20 cellular contexts compared by ENCODE assay signal in the genomic region with DNA sequence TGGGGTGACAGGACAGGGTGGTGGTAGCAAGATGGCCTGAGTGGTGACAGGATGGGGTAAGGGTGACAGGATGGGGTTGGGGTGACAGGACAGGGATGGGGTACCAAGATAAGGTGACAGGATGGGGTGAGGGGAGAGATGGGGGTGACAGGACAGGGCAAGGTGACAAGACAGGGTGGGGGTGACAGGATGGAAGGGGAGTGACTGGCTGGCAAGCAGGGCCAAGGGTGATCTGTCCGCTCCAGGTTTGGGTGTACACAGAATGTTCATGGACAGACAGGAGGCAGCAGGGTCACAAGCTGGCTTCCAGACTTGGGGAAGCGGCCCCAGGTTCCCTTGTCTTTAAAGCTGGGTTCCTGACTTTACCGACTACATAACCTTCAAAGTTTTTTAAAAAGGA.
"Had no signal": no experiment of that assay in that cellular context is flagged by ENCODE, and none has a peak within 500 bp of the region (broad histone marks: within the 10 kb centered on the region; RNA-seq: fewer than 3 reads in every experiment).

No MANE protein-coding gene starts in this region.

- ATAC-seq: foreskin keratinocyte; gastroesophageal sphincter; heart left ventricle; left ventricle myocardium superior; natural killer cell; stimulated activated naive CD8-positive, alpha-beta T cell treated with anti-CD3 and anti-CD28 coated beads, Interleukin-15, amount 100 ng/mL, for 72 hours had no signal

- DNase-seq: caudate nucleus; cerebellar nuclear complex; effector memory CD4-positive, alpha-beta T cell; foreskin keratinocyte; heart left ventricle; left ventricle myocardium superior; lower lobe of right lung; natural killer cell; pancreas; sigmoid colon; stimulated activated CD4-positive, alpha-beta T cell treated with anti-CD3 and anti-CD28 coated beads, Interleukin-4, amount 100 ng/mL, for 4 hours; stimulated activated naive CD4-positive, alpha-beta T cell; stimulated activated naive CD8-positive, alpha-beta T cell treated with anti-CD3 and anti-CD28 coated beads, Interleukin-15, amount 100 ng/mL, for 72 hours; thyroid gland had no signal

- H3K36me3 Mint-ChIP-seq: type B pancreatic cell had no signal

- H3K4me3 Mint-ChIP-seq: dendritic cell treated with granulocyte-macrophage colony-stimulating factor and Interleukin-4, amounts not matched to agents 40 ng/mL and 50 ng/mL, for 4 days; natural killer cell; type B pancreatic cell had no signal

- H3K4me3 ChIP-seq: esophagus muscularis mucosa, gastroesophageal sphincter, heart left ventricle, hepatocyte, lower lobe of right lung, pancreas, sigmoid colon, thyroid gland had no signal

- H3K9me3 ChIP-seq: esophagus muscularis mucosa, gastroesophageal sphincter, lower lobe of right lung, neutrophil, pancreas, sigmoid colon, thyroid gland had no signal

- H3K27me3 ChIP-seq: hepatocyte, neutrophil, pancreas, thyroid gland had no signal

- H3K27me3 Mint-ChIP-seq: stimulated activated naive CD8-positive, alpha-beta T cell treated with anti-CD3 and anti-CD28 coated beads, Interleukin-15, amount 100 ng/mL, for 72 hours had no signal

- H3K36me3 ChIP-seq: esophagus muscularis mucosa, gastroesophageal sphincter, heart left ventricle, lower lobe of right lung, neutrophil, pancreas, sigmoid colon, thyroid gland had no signal

- H3K27ac Mint-ChIP-seq: dendritic cell treated with granulocyte-macrophage colony-stimulating factor and Interleukin-4, amounts not matched to agents 40 ng/mL and 50 ng/mL, for 4 days; type B pancreatic cell had no signal

- H3K4me1 ChIP-seq: esophagus muscularis mucosa, foreskin keratinocyte, gastroesophageal sphincter, heart left ventricle, lower lobe of right lung, sigmoid colon had no signal

- H3K27ac ChIP-seq: esophagus muscularis mucosa, foreskin keratinocyte, gastroesophageal sphincter, heart left ventricle, hepatocyte, lower lobe of right lung, neutrophil, pancreas, sigmoid colon, thyroid gland had no signal
